Comparison of ENCODE assay signal across 1 cellular context in the genomic region with DNA sequence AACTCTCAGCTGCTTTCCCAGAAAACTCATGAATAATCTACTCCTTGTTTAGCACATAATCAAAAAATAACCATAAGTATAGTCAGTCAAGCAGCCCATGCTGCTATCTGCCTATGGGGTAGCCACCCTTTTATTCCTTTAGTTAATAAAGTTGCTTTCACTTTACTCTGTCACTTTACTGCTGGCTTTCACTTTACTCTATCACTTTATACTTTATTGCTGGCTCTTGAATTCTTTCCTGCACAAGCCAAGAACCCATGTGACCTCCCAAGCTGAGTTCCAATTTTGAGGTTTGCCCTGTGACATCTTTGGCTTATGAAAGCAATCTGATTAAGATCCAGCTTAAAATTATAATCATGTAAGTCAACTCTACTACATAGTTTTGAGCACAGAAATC.
TF ChIP-seq lines count a peak whose summit lies in the region.

No MANE protein-coding gene starts in this region.

TF ChIP-seq in GM12878, 131 proteins besides CTCF, POLR2A, EP300 and RAD21 (continued from another document):
- TF ChIP-seq, protein P1, sequence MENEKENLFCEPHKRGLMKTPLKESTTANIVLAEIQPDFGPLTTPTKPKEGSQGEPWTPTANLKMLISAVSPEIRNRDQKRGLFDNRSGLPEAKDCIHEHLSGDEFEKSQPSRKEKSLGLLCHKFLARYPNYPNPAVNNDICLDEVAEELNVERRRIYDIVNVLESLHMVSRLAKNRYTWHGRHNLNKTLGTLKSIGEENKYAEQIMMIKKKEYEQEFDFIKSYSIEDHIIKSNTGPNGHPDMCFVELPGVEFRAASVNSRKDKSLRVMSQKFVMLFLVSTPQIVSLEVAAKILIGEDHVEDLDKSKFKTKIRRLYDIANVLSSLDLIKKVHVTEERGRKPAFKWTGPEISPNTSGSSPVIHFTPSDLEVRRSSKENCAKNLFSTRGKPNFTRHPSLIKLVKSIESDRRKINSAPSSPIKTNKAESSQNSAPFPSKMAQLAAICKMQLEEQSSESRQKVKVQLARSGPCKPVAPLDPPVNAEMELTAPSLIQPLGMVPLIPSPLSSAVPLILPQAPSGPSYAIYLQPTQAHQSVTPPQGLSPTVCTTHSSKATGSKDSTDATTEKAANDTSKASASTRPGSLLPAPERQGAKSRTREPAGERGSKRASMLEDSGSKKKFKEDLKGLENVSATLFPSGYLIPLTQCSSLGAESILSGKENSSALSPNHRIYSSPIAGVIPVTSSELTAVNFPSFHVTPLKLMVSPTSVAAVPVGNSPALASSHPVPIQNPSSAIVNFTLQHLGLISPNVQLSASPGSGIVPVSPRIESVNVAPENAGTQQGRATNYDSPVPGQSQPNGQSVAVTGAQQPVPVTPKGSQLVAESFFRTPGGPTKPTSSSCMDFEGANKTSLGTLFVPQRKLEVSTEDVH (IDR thresholded peaks at IDR 0.05; ENCODE audit: low read depth, partially characterized antibody): no peak
- TF ChIP-seq, protein P2, sequence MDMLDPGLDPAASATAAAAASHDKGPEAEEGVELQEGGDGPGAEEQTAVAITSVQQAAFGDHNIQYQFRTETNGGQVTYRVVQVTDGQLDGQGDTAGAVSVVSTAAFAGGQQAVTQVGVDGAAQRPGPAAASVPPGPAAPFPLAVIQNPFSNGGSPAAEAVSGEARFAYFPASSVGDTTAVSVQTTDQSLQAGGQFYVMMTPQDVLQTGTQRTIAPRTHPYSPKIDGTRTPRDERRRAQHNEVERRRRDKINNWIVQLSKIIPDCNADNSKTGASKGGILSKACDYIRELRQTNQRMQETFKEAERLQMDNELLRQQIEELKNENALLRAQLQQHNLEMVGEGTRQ (IDR thresholded peaks at IDR 0.05; ENCODE audit: borderline replicate concordance, low read depth, low read length): no peak
- TF ChIP-seq IRF4 (IDR thresholded peaks at IDR 0.05; ENCODE audit: low read depth, low read length): no peak
- no peak for TF ChIP-seq NFYA (IDR thresholded peaks at IDR 0.05; ENCODE audit: borderline replicate concordance, low read depth, low read length)
- TF ChIP-seq RB1 (IDR thresholded peaks at IDR 0.05; ENCODE audit: borderline replicate concordance): no peak
- TF ChIP-seq ZBED1 (IDR thresholded peaks at IDR 0.05; ENCODE audit: borderline replicate concordance): no peak
- no peak for TF ChIP-seq GABPA (IDR thresholded peaks at IDR 0.05; ENCODE audit: low read depth)
